ENCODE assay signal across 10 cellular contexts in the genomic region with DNA sequence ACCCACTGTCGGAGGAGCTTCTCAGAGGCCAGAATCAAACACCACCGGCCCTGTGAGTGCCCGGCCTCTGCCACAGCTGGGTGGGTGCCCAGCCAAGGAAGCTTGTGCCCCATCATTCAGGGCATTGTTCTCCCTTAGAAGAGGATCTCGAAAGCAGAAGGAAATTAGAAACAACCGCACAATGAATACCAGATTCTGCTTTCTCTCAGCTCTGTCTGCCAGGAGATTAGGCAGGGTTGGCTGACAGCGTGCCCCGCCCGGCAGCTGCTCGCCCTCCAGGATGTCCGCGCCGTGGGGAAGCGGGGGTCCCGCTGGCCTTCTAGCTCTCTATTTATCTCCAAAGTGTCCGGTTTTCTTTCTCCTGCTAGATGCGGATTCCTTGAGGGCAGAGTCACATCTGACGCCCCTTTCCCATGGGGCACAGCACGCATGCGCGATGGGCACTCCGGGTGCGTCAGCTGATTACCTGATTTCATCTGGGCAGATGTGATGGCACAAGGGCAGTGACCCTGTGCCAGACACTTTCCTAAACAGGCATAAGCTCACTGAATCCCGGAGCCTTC. TPM values are rescaled to one million over a fixed set of nuclear protein-coding genes. Genes with fewer than 3 reads are reported as not detected.
A peak's percentile ranks its signal among the peaks of the same experiment; 100 is the strongest.
DNase-seq lines count a peak whose midpoint lies in the region; ATAC-seq and TF ChIP-seq lines count a peak whose summit lies in the region.
"Had no signal": no experiment of that assay in that cellular context is flagged by ENCODE, and none has a peak within 500 bp of the region (broad histone marks: within the 10 kb centered on the region; RNA-seq: fewer than 3 reads in every experiment).

No MANE protein-coding gene starts in this region.

- CTCF ChIA-PET in CD4-positive, alpha-beta T cell (lab: Charles Lee) = interaction anchor here (1.3 kb wide), 1 partner anchor 116 kb away, joined by 4 read pairs; no protein-coding TSS in a partner anchor

- ATAC-seq in CD4-positive, alpha-beta T cell (ENCODE audit: poor library complexity) = peak; percentile 29
- ATAC-seq in lung (ENCODE audit: insufficient read depth, low FRiP score) = no peak
- ATAC-seq in HG03460 (IDR thresholded peaks at IDR 0.05; ENCODE audit: unreplicated experiment) = no peak
- no peak for ATAC-seq in GM19467 (IDR thresholded peaks at IDR 0.05; ENCODE audit: unreplicated experiment)
- ATAC-seq: HCT116 had no signal

- no peak for TF ChIP-seq CTCF in CD4-positive, alpha-beta T cell (IDR thresholded peaks at IDR 0.05)
- TF ChIP-seq CTCF in WERI-Rb-1 (IDR thresholded peaks at IDR 0.05; ENCODE audit: low read depth, low read length) (no peak), lung (IDR thresholded peaks at IDR 0.05; ENCODE audit: control extremely low read depth, extremely low read depth) (no peak)

- 13 to 21% methylated on average over 23 of the region's 23 CpGs for WGBS in lung, 2 donors

- no peaks in the 10 kb centered on the region for H3K36me3 Mint-ChIP-seq in CD4-positive, alpha-beta T cell (ENCODE audit: low read depth)
- no peaks in the 10 kb centered on the region for H3K36me3 Mint-ChIP-seq in dendritic cell treated with granulocyte-macrophage colony-stimulating factor and Interleukin-4, amounts not matched to agents 40 ng/mL and 50 ng/mL, for 4 days (ENCODE audit: low read depth)

- H3K36me3 ChIP-seq in WERI-Rb-1 (no peaks in the 10 kb centered on the region), lung (ENCODE audit: control insufficient read depth in 2 of 2, insufficient read depth in 2 of 2, low read length in 2 of 2) (no peaks in the 10 kb centered on the region)

- intact Hi-C loops in CD4-positive, alpha-beta T cell (cut with DNase I, micrococcal nuclease) = no loop called here
- intact Hi-C loops in dendritic cell treated with granulocyte-macrophage colony-stimulating factor and Interleukin-4, amounts not matched to agents 40 ng/mL and 50 ng/mL, for 4 days (cut with micrococcal nuclease) = no loop called here

- H3K27ac ChIP-seq in CD4-positive, alpha-beta T cell (ENCODE audit: low read depth, low read length) = no peak overlapping the region
- no peak overlapping the region for H3K27ac ChIP-seq in WERI-Rb-1
- peak overlapping the region; percentile 5 to 82 for H3K27ac ChIP-seq in lung (ENCODE audit: low read depth in 1 of 2, low read length in 1 of 2)

- peak overlapping the region; percentile 73 for H3K4me3 Mint-ChIP-seq in CD4-positive, alpha-beta T cell
- H3K4me3 Mint-ChIP-seq in dendritic cell treated with granulocyte-macrophage colony-stimulating factor and Interleukin-4, amounts not matched to agents 40 ng/mL and 50 ng/mL, for 4 days = peak overlapping the region; percentile 66
- H3K4me3 Mint-ChIP-seq: neural crest cell had no signal

- peak in 7 of 10 experiments; percentile 2 to 16 (median 4) for DNase-seq in CD4-positive, alpha-beta T cell
- DNase-seq in NCI-H1092 (lab: John Stamatoyannopoulos, UW) (peak; percentile 56), WERI-Rb-1 (peak; percentile 26), lung (ENCODE audit: low spot score) (peak; percentile 55)
- DNase-seq in stimulated activated CD4-positive, alpha-beta T cell treated with anti-CD3 and anti-CD28 coated beads, TNF-alpha, amount 100 ng/mL, for 24 hours (ENCODE audit: low read depth in 3 of 3) = peak in 2 of 3 experiments; percentile 16 to 43

- peaks cover 12% of the 10 kb centered on the region for H3K4me1 Mint-ChIP-seq in CD4-positive, alpha-beta T cell (ENCODE audit: low read depth)
- peaks cover 67% of the 10 kb centered on the region for H3K4me1 Mint-ChIP-seq in dendritic cell treated with granulocyte-macrophage colony-stimulating factor and Interleukin-4, amounts not matched to agents 40 ng/mL and 50 ng/mL, for 4 days (ENCODE audit: low read depth)
- H3K4me1 Mint-ChIP-seq: neural crest cell had no signal

- no peaks in the 10 kb centered on the region for H3K27me3 ChIP-seq in CD4-positive, alpha-beta T cell (ENCODE audit: control insufficient read depth, insufficient read depth, low read length)
- H3K27me3 ChIP-seq in WERI-Rb-1 (ENCODE audit: insufficient read depth, low read depth, severe bottlenecking) = no peaks in the 10 kb centered on the region
- H3K27me3 ChIP-seq in lung (ENCODE audit: control insufficient read depth, insufficient read depth) = no peaks in the 10 kb centered on the region

- POLR2A ChIA-PET in CD4-positive, alpha-beta T cell (lab: Charles Lee) = no interaction called here

- H3K4me3 ChIP-seq in WERI-Rb-1 (ENCODE audit: low read depth, low read length) (peak overlapping the region; percentile 48), lung (no peak overlapping the region)

- H3K9me3 ChIP-seq in CD4-positive, alpha-beta T cell (ENCODE audit: control insufficient read depth, low read length) = no peaks in the 10 kb centered on the region
- H3K9me3 ChIP-seq in WERI-Rb-1 (ENCODE audit: severe bottlenecking) (no peaks in the 10 kb centered on the region), lung (ENCODE audit: control insufficient read depth in 2 of 2, insufficient read depth in 1 of 2, low read length in 1 of 2) (no peaks in the 10 kb centered on the region)

- H3K9me3 Mint-ChIP-seq in CD4-positive, alpha-beta T cell = no peaks in the 10 kb centered on the region
- H3K9me3 Mint-ChIP-seq in dendritic cell treated with granulocyte-macrophage colony-stimulating factor and Interleukin-4, amounts not matched to agents 40 ng/mL and 50 ng/mL, for 4 days = no peaks in the 10 kb centered on the region
- H3K9me3 Mint-ChIP-seq: neural crest cell had no signal

- H3K27ac Mint-ChIP-seq in CD4-positive, alpha-beta T cell = no peak overlapping the region
- H3K27ac Mint-ChIP-seq in dendritic cell treated with granulocyte-macrophage colony-stimulating factor and Interleukin-4, amounts not matched to agents 40 ng/mL and 50 ng/mL, for 4 days = peak overlapping the region; percentile 100

- peaks cover 0 to 17% of the 10 kb centered on the region in 2 donors for H3K4me1 ChIP-seq in lung (ENCODE audit: control insufficient read depth in 2 of 2, insufficient read depth in 2 of 2, low read length in 2 of 2)

- H3K27me3 Mint-ChIP-seq in CD4-positive, alpha-beta T cell = peaks cover 34% of the 10 kb centered on the region
- H3K27me3 Mint-ChIP-seq in dendritic cell treated with granulocyte-macrophage colony-stimulating factor and Interleukin-4, amounts not matched to agents 40 ng/mL and 50 ng/mL, for 4 days = peaks cover 2% of the 10 kb centered on the region

RNA-seq across cellular contexts. Expression of a gene that starts 25.5 kb away (rescaled TPM):
- not detected for total RNA-seq in CD4-positive, alpha-beta T cell
- total RNA-seq in lung = 1,000 to 10,000 TPM in 1 of 2 donors, 10 to 100 TPM in 1; 16.0 to 5,001 TPM
- polyA plus RNA-seq in lung = 1,000 to 10,000 TPM; 2,989 to 6,099 TPM
- total RNA-seq: neural crest cell had no signal

Comparison
In these comparisons a context has a peak if more than half of its experiments do, and no peak if none do; other contexts are left out.
1. DNase-seq: peak in every context shown above with its lines; median percentile 56 in NCI-H1092; 55 in lung; 30 in stimulated activated CD4-positive, alpha-beta T cell treated with anti-CD3 and anti-CD28 coated beads, TNF-alpha, amount 100 ng/mL, for 24 hours; 26 in WERI-Rb-1; 4 in CD4-positive, alpha-beta T cell.
2. H3K27ac ChIP-seq: peak in lung (2 of 2); none in CD4-positive, alpha-beta T cell (single experiment) and WERI-Rb-1 (single experiment).
3. RNA of a gene that starts 25.5 kb away (total RNA-seq): 16.0 to 5,001 TPM in lung; not detected in CD4-positive, alpha-beta T cell; every median in the first group is over 10 times any median in the second.